Comparison of ENCODE assay signal across 22 cellular contexts in genomic region chr15:48244923-48245322, GRCh38. TPM values are rescaled to one million over a fixed set of nuclear protein-coding genes. Genes with fewer than 3 reads are reported as not detected.
DNase-seq lines count a peak whose midpoint lies in the region; ATAC-seq and TF ChIP-seq lines count a peak whose summit lies in the region.
"Had no signal": no experiment of that assay in that cellular context is flagged by ENCODE, and none has a peak within 500 bp of the region (broad histone marks: within the 10 kb centered on the region; RNA-seq: fewer than 3 reads in every experiment).

No MANE protein-coding gene starts in this region.

- H3K4me1 ChIP-seq in A673 (ENCODE audit: insufficient read depth, low read length, poor library complexity, severe bottlenecking) (no peaks in the 10 kb centered on the region), RWPE2 (ENCODE audit: insufficient read depth, poor library complexity, severe bottlenecking) (peaks cover 8% of the 10 kb centered on the region)
- H3K4me1 ChIP-seq: A549, ascending aorta, HAP-1 had no signal

- no peak overlapping the region for H3K4me3 ChIP-seq in A673 (ENCODE audit: low read depth, low read length, poor library complexity, severe bottlenecking)
- no peak overlapping the region for H3K4me3 ChIP-seq in RWPE2 (ENCODE audit: severe bottlenecking)
- H3K4me3 ChIP-seq: A549, ascending aorta, coronary artery, HAP-1, hepatocyte had no signal

- intact Hi-C loops in A673 (cut with micrococcal nuclease; ENCODE audit: unreplicated experiment): no loop called here

- no peak for TF ChIP-seq RAD21 in Ishikawa (IDR thresholded peaks at IDR 0.05; ENCODE audit: low read depth)

- no TSS peak for BruUV-seq in A673 (replicated peaks; lab: Mats Ljungman, UMichigan)

- TF ChIP-seq EP300 in Ishikawa (IDR thresholded peaks at IDR 0.05; ENCODE audit: borderline replicate concordance): no peak

- no peaks in the 10 kb centered on the region for H3K36me3 ChIP-seq in A673 (ENCODE audit: insufficient read depth, low read length, poor library complexity, severe bottlenecking)
- no peaks in the 10 kb centered on the region for H3K36me3 ChIP-seq in RWPE2 (ENCODE audit: low read depth)
- H3K36me3 ChIP-seq: ascending aorta, HAP-1 had no signal

- peak; percentile 95 for ATAC-seq in RWPE2 (ENCODE audit: low read depth)
- ATAC-seq: A549 had no signal

- POLR2A ChIA-PET in A673 (lab: Charles Lee; ENCODE audit: low non-redundant PET): no interaction called here

- H3K9me3 ChIP-seq in A673 (ENCODE audit: low read depth, low read length, poor library complexity, severe bottlenecking) (no peaks in the 10 kb centered on the region), RWPE2 (ENCODE audit: severe bottlenecking) (no peaks in the 10 kb centered on the region)
- H3K9me3 ChIP-seq: A549, ascending aorta, HAP-1 had no signal

- TF ChIP-seq CTCF in A673 (conservative IDR thresholded peaks at IDR 0.05; ENCODE audit: low read depth, low read length) (no peak), RWPE2 (IDR thresholded peaks at IDR 0.05; ENCODE audit: poor library complexity, severe bottlenecking) (no peak)

- DNase-seq in A673 (ENCODE audit: low spot score) (peak; percentile 75), RWPE2 (ENCODE audit: low spot score) (no peak), fibroblast of gingiva (ENCODE audit: low read depth) (peak; percentile 15), D341Med (ENCODE audit: low spot score) (no peak), caudate nucleus (lab: John Stamatoyannopoulos, UW) (no peak), NCI-H1436 treated with DMSO at 0.1 percent for 48 hours (lab: John Stamatoyannopoulos, UW) (no peak)
- DNase-seq in NK-92 treated with Interleukin-12 subunit alpha and Interleukin-12 subunit beta, amount 100 ng/mL, for 24 hours (lab: John Stamatoyannopoulos, UW): no peak
- DNase-seq: activated CD4-positive, alpha-beta T cell treated with anti-CD3 and anti-CD28 coated beads, Interleukin-2, amount 50 U/mL, for 1 hour; CD4-positive, CD25-positive, alpha-beta regulatory T cell; DND-41; Kasumi-1; kidney; NCI-H1694; NCI-H446 treated with DMSO at 0.1 percent for 48 hours had no signal

- H3K27me3 ChIP-seq in A673 (replicated peaks; ENCODE audit: insufficient read depth, low read depth, low read length, poor library complexity) (no peaks in the 10 kb centered on the region), RWPE2 (ENCODE audit: insufficient read depth, poor library complexity, severe bottlenecking) (no peaks in the 10 kb centered on the region)
- H3K27me3 ChIP-seq: ascending aorta, hepatocyte had no signal

- CTCF ChIA-PET in A673 (lab: Charles Lee): no interaction called here

- H3K27ac ChIP-seq in A673 (ENCODE audit: low read depth, low read length, poor library complexity, severe bottlenecking) (no peak overlapping the region), RWPE2 (ENCODE audit: poor library complexity, severe bottlenecking) (no peak overlapping the region), caudate nucleus (ENCODE audit: low read depth, low read length) (no peak overlapping the region)
- H3K27ac ChIP-seq: A549, ascending aorta, coronary artery, hepatocyte had no signal

TF ChIP-seq in Ishikawa, 13 proteins besides CTCF, POLR2A, EP300 and RAD21:
- TF ChIP-seq CEBPB (IDR thresholded peaks at IDR 0.05): peak; percentile 51; the same call in 1 of the 2 replicates
- TF ChIP-seq REST (IDR thresholded peaks at IDR 0.05; ENCODE audit: low read depth): no peak

RNA-seq across cellular contexts. Expression of gene SLC12A1, which starts 38.8 kb away (rescaled TPM):
- total RNA-seq in A673 (2021): not detected in 2 replicates
- total RNA-seq: ascending aorta; CD4-positive, CD25-positive, alpha-beta regulatory T cell; hepatocyte; mononuclear cell; ureter had no signal

RNA-seq across cellular contexts. Expression of gene CTXN2, which starts 53.5 kb away (rescaled TPM):
- total RNA-seq in A673 (2021): not detected in 2 replicates
- total RNA-seq: ascending aorta; CD4-positive, CD25-positive, alpha-beta regulatory T cell; hepatocyte; mononuclear cell; ureter had no signal

Comparison
In these comparisons a context has a peak if more than half of its experiments do, and no peak if none do; other contexts are left out.
1. DNase-seq: peak in A673 (single experiment) and fibroblast of gingiva (single experiment); none in RWPE2 (single experiment), D341Med (single experiment), NK-92 treated with Interleukin-12 subunit alpha and Interleukin-12 subunit beta, amount 100 ng/mL, for 24 hours (single experiment), caudate nucleus (0 of 61) and NCI-H1436 treated with DMSO at 0.1 percent for 48 hours (single experiment).